Comparison of ENCODE assay signal across 7 cellular contexts in genomic region chr1:155174334-155175280, GRCh38. TPM values are rescaled to one million over a fixed set of nuclear protein-coding genes. Genes with fewer than 3 reads are reported as not detected.
A peak's percentile ranks its signal among the peaks of the same experiment; 100 is the strongest.
DNase-seq lines count a peak whose midpoint lies in the region; ATAC-seq and TF ChIP-seq lines count a peak whose summit lies in the region.
"Had no signal": no experiment of that assay in that cellular context is flagged by ENCODE, and none has a peak within 500 bp of the region (broad histone marks: within the 10 kb centered on the region; RNA-seq: fewer than 3 reads in every experiment).

No MANE protein-coding gene starts in this region.

- DNase-seq in NCI-H2171 (lab: John Stamatoyannopoulos, UW) (peak; percentile 54), NCI-H2171 treated with DMSO at 0.1 percent for 48 hours (lab: John Stamatoyannopoulos, UW) (no peak), hepatocyte (ENCODE audit: low spot score) (peak; percentile 48), testis (no peak)
- DNase-seq in activated CD8-positive, alpha-beta memory T cell treated with anti-CD3 and anti-CD28 coated beads for 24 hours: peak; percentile 78

- H3K4me3 ChIP-seq in hepatocyte: peak overlapping the region; percentile 45
- H3K4me3 ChIP-seq in testis: peak overlapping the region; percentile 92 to 98

- WGBS in hepatocyte (ENCODE audit: low lambda C conversion rate, missing lambda C conversion rate): 13% methylated on average over 12 of the region's 35 CpGs
- 4 to 8% methylated on average over 24 to 35 of the region's 35 CpGs for WGBS in testis, 2 donors

- H3K4me2 ChIP-seq in hepatocyte: peak overlapping the region; percentile 82

- H3K27ac ChIP-seq in hepatocyte (peak overlapping the region; percentile 40), testis (no peak overlapping the region)
- H3K27ac ChIP-seq: left lung had no signal

- TF ChIP-seq CTCF in hepatocyte (IDR thresholded peaks at IDR 0.05; ENCODE audit: poor library complexity) (no peak), testis (IDR thresholded peaks at IDR 0.05) (no peak)

- no peak for ATAC-seq in HG03520 (IDR thresholded peaks at IDR 0.05; ENCODE audit: unreplicated experiment)
- ATAC-seq: left lung had no signal

- H2AFZ ChIP-seq in hepatocyte: peak overlapping the region; percentile 2

- peaks cover 22% of the 10 kb centered on the region for H3K79me2 ChIP-seq in hepatocyte

- intact Hi-C loops in testis (cut with DNase I; ENCODE audit: low total_unique reads): no loop called here

- H4K20me1 ChIP-seq in hepatocyte (ENCODE audit: insufficient read depth, poor library complexity, severe bottlenecking): no peaks in the 10 kb centered on the region

- H3K9me2 ChIP-seq in hepatocyte (replicated peaks; ENCODE audit: insufficient read depth): no peaks in the 10 kb centered on the region

- H3K9me3 ChIP-seq in hepatocyte (ENCODE audit: low read depth) (no peaks in the 10 kb centered on the region), testis (no peaks in the 10 kb centered on the region)
- H3K9me3 ChIP-seq: left lung had no signal

- no peaks in the 10 kb centered on the region for H3K36me3 ChIP-seq in hepatocyte (replicated peaks; ENCODE audit: insufficient read depth, low read depth)
- H3K36me3 ChIP-seq in testis (ENCODE audit: low read depth, missing control alignments): no peaks in the 10 kb centered on the region

- H3K27me3 ChIP-seq in hepatocyte (peaks cover 5% of the 10 kb centered on the region), testis (no peaks in the 10 kb centered on the region)

- H3K4me1 ChIP-seq in hepatocyte (ENCODE audit: insufficient read depth) (peaks cover 13% of the 10 kb centered on the region), testis (peaks cover 10% of the 10 kb centered on the region)

- TF ChIP-seq POLR2A in testis (IDR thresholded peaks at IDR 0.05): no peak

RNA-seq across cellular contexts. Expression of gene TRIM46, which starts 1.0 kb away (rescaled TPM):
- total RNA-seq in hepatocyte (1.1 and 1.2 TPM in 2 replicates), testis (1 to 10 TPM; 3.7 to 3.9 TPM)
- polyA plus RNA-seq in hepatocyte (1.9 and 2.1 TPM in 2 replicates), testis (ENCODE audit: insufficient read depth, low read depth, low replicate concordance) (4.0 TPM)

RNA-seq across cellular contexts. Expression of gene KRTCAP2, which starts 1.5 kb away (rescaled TPM):
- total RNA-seq in hepatocyte: 191 and 209 TPM in 2 replicates
- polyA plus RNA-seq in hepatocyte: 440 and 454 TPM in 2 replicates
- total RNA-seq in testis: 100 to 1,000 TPM; 242 to 255 TPM
- 397 TPM for polyA plus RNA-seq in testis (ENCODE audit: insufficient read depth, low read depth, low replicate concordance)

RNA-seq across cellular contexts. Expression of gene THBS3, which starts 33.1 kb away (rescaled TPM):
- total RNA-seq in hepatocyte (19.8 and 20.3 TPM in 2 replicates), testis (10 to 100 TPM; 37.1 to 68.1 TPM)
- polyA plus RNA-seq in hepatocyte (39.9 and 41.6 TPM in 2 replicates), testis (ENCODE audit: insufficient read depth, low read depth, low replicate concordance) (82.9 TPM)

RNA-seq across cellular contexts. Expression of gene MTX1, which starts 33.9 kb away (rescaled TPM):
- total RNA-seq in hepatocyte (42.1 and 49.4 TPM in 2 replicates), testis (100 to 1,000 TPM in 1 of 2 donors, 10 to 100 TPM in 1; 77.1 to 118 TPM)
- polyA plus RNA-seq in hepatocyte (78.2 and 82.0 TPM in 2 replicates), testis (ENCODE audit: insufficient read depth, low read depth, low replicate concordance) (161 TPM)

RNA-seq across cellular contexts. Expression of gene DPM3, which starts 34.3 kb away (rescaled TPM):
- total RNA-seq in hepatocyte (94.2 and 121 TPM in 2 replicates), testis (100 to 1,000 TPM in 1 of 2 donors, 10 to 100 TPM in 1; 69.9 to 104 TPM)
- polyA plus RNA-seq in hepatocyte (84.1 and 96.3 TPM in 2 replicates), testis (ENCODE audit: insufficient read depth, low read depth, low replicate concordance) (77.7 TPM)

Comparison
In these comparisons a context has a peak if more than half of its experiments do, and no peak if none do; other contexts are left out.
1. DNase-seq: peak in NCI-H2171 (single experiment), activated CD8-positive, alpha-beta memory T cell treated with anti-CD3 and anti-CD28 coated beads for 24 hours (single experiment) and hepatocyte (single experiment); none in NCI-H2171 treated with DMSO at 0.1 percent for 48 hours (single experiment) and testis (single experiment).